ENCODE assay signal across 11 cellular contexts in the genomic region with DNA sequence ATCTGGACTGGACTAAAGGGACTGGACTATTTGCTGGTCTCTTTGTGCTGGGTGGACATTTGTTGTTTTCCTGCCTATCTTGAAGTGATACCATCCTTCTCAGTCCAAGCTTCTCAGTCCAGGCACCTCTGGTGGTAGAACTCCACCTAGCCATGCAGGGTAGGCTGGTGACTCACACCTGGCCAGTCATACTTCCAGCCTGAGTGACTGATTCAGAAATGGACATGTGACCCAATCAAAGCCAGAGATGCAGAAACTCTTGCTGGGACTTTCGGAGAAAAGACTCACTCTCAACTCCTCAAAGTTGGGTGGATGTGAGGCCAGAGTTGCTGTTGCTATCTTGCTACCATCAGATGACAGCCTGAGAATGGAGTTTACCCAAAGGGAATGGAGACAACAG. TPM values are rescaled to one million over a fixed set of nuclear protein-coding genes. Genes with fewer than 3 reads are reported as not detected.
DNase-seq lines count a peak whose midpoint lies in the region; ATAC-seq, FAIRE-seq and TF ChIP-seq lines count a peak whose summit lies in the region.
"Had no signal": no experiment of that assay in that cellular context is flagged by ENCODE, and none has a peak within 500 bp of the region (broad histone marks: within the 10 kb centered on the region; RNA-seq: fewer than 3 reads in every experiment).

No MANE protein-coding gene starts in this region.

- H3K4me3 Mint-ChIP-seq in Calu3 (ENCODE audit: low read depth, unreplicated experiment) (no peak overlapping the region), astrocyte (ENCODE audit: unreplicated experiment) (no peak overlapping the region)
- H3K4me3 Mint-ChIP-seq: immature natural killer cell had no signal

- H3K79me2 ChIP-seq in astrocyte (ENCODE audit: insufficient read depth, low read length), result no peaks in the 10 kb centered on the region

- intact Hi-C loops in Calu3 (cut with micrococcal nuclease; ENCODE audit: unreplicated experiment) (no loop called here), left colon (cut with DNase I, micrococcal nuclease) (no loop called here), prostate gland (cut with DNase I) (no loop called here)

- ATAC-seq in left colon, result peak; percentile 50

- H3K9me3 ChIP-seq in astrocyte (ENCODE audit: insufficient read depth, low read depth, low read length), result no peaks in the 10 kb centered on the region
- no peaks in the 10 kb centered on the region for H3K9me3 ChIP-seq in prostate gland
- H3K9me3 ChIP-seq: adrenal gland had no signal

- H3K27me3 ChIP-seq in astrocyte (ENCODE audit: insufficient read depth, low read length), result no peaks in the 10 kb centered on the region
- no peaks in the 10 kb centered on the region for H3K27me3 ChIP-seq in prostate gland (replicated peaks; ENCODE audit: insufficient read depth)

- H3K27ac ChIP-seq in astrocyte (ENCODE audit: low read depth, low read length) (no peak overlapping the region), prostate gland (no peak overlapping the region), coronary artery (no peak overlapping the region)
- H3K27ac ChIP-seq: adrenal gland had no signal

- H2AFZ ChIP-seq in astrocyte (ENCODE audit: low read depth, low read length), result no peak overlapping the region

- CTCF ChIA-PET in Calu3 (lab: Charles Lee), result no interaction called here

- FAIRE-seq in astrocyte (lab: Jason Lieb, UNC), result no peak

- H3K36me3 ChIP-seq in astrocyte (ENCODE audit: insufficient read depth, low read length) (no peaks in the 10 kb centered on the region), prostate gland (no peaks in the 10 kb centered on the region)
- H3K36me3 ChIP-seq: adrenal gland had no signal

- DNase-seq in Calu3 (peak; percentile 67), HS-5 (ENCODE audit: low read depth) (peak; percentile 37), astrocyte (ENCODE audit: low read depth) (peak; percentile 47), left colon (no peak), prostate gland (ENCODE audit: low spot score) (no peak), coronary artery (ENCODE audit: low spot score) (no peak), GM10266 (ENCODE audit: extremely low spot score) (no peak), GM03348 (ENCODE audit: low spot score) (no peak)
- DNase-seq: immature natural killer cell, SHP77 had no signal

- no peak for TF ChIP-seq CTCF in Calu3 (IDR thresholded peaks at IDR 0.05; ENCODE audit: unreplicated experiment)
- TF ChIP-seq CTCF in astrocyte (IDR thresholded peaks at IDR 0.05; ENCODE audit: insufficient read depth, low read depth, low read length), result peak; percentile 12
- no peak for TF ChIP-seq CTCF in prostate gland (IDR thresholded peaks at IDR 0.05)
- TF ChIP-seq CTCF in coronary artery (IDR thresholded peaks at IDR 0.05), result no peak
- no peak for TF ChIP-seq CTCF in GM10266 (IDR thresholded peaks at IDR 0.05; ENCODE audit: control insufficient read depth, insufficient read depth, low read depth, missing control alignments)

- H3K4me1 ChIP-seq in astrocyte (ENCODE audit: insufficient read depth, low read length) (no peaks in the 10 kb centered on the region), prostate gland (replicated peaks) (no peaks in the 10 kb centered on the region)
- H3K4me1 ChIP-seq: adrenal gland had no signal

- TF ChIP-seq POLR2A in prostate gland (IDR thresholded peaks at IDR 0.05), result no peak

- H3K27ac Mint-ChIP-seq in Calu3 (ENCODE audit: unreplicated experiment), result no peak overlapping the region
- no peak overlapping the region for H3K27ac Mint-ChIP-seq in astrocyte (ENCODE audit: unreplicated experiment)
- H3K27ac Mint-ChIP-seq: immature natural killer cell had no signal

- H3K9me3 Mint-ChIP-seq in Calu3 (ENCODE audit: low read depth, unreplicated experiment) (no peaks in the 10 kb centered on the region), astrocyte (ENCODE audit: unreplicated experiment) (no peaks in the 10 kb centered on the region)
- H3K9me3 Mint-ChIP-seq: immature natural killer cell had no signal

- H3K4me1 Mint-ChIP-seq in Calu3 (ENCODE audit: low read depth, unreplicated experiment) (peaks cover 15% of the 10 kb centered on the region), astrocyte (ENCODE audit: low read depth, unreplicated experiment) (peaks cover 4% of the 10 kb centered on the region)
- H3K4me1 Mint-ChIP-seq: immature natural killer cell had no signal

- H3K9ac ChIP-seq in astrocyte (ENCODE audit: low read length), result no peak overlapping the region

- H3K36me3 Mint-ChIP-seq in Calu3 (ENCODE audit: insufficient read depth, unreplicated experiment), result no peaks in the 10 kb centered on the region
- no peaks in the 10 kb centered on the region for H3K36me3 Mint-ChIP-seq in astrocyte (ENCODE audit: low read depth, unreplicated experiment)
- H3K36me3 Mint-ChIP-seq: immature natural killer cell had no signal

- no peak overlapping the region for H3K4me3 ChIP-seq in astrocyte (ENCODE audit: insufficient read depth, low read depth, low read length)
- H3K4me3 ChIP-seq in prostate gland, result no peak overlapping the region
- no peak overlapping the region for H3K4me3 ChIP-seq in coronary artery
- H3K4me3 ChIP-seq: adrenal gland had no signal

- H4K20me1 ChIP-seq in astrocyte (ENCODE audit: insufficient read depth, low read length), result no peaks in the 10 kb centered on the region

- no TSS peak for BruUV-seq in Calu3 (replicated peaks; lab: Mats Ljungman, UMichigan)

- no peak overlapping the region for H3K4me2 ChIP-seq in astrocyte (ENCODE audit: low read length)

- H3K27me3 Mint-ChIP-seq in Calu3 (ENCODE audit: unreplicated experiment) (no peaks in the 10 kb centered on the region), astrocyte (ENCODE audit: low read depth, unreplicated experiment) (no peaks in the 10 kb centered on the region)

- WGBS in prostate gland, result 100% methylated on average over 1 of the region's 1 CpG

RNA-seq across cellular contexts. Expression of a gene that starts 5.6 kb away (rescaled TPM):
- total RNA-seq in Calu3 (2022) (0.12 and 0.40 TPM in 2 replicates), astrocyte (not detected in 2 replicates), left colon (not detected), prostate gland (not detected)

Comparison
In these comparisons a context has a peak if more than half of its experiments do, and no peak if none do; other contexts are left out.
1. DNase-seq: peak in Calu3 (single experiment), HS-5 (single experiment) and astrocyte (single experiment); none in left colon (0 of 2), prostate gland (single experiment), coronary artery (single experiment), GM10266 (single experiment) and GM03348 (single experiment).